In genomic region chr6:118808794-118809668, GRCh38 we compare ENCODE assay signal across 9 cellular contexts.
DNase-seq lines count a peak whose midpoint lies in the region; ATAC-seq and TF ChIP-seq lines count a peak whose summit lies in the region.
"Had no signal": no experiment of that assay in that cellular context is flagged by ENCODE, and none has a peak within 500 bp of the region (broad histone marks: within the 10 kb centered on the region; RNA-seq: fewer than 3 reads in every experiment).

No MANE protein-coding gene starts in this region.

- peaks cover 24% of the 10 kb centered on the region for H3K4me1 Mint-ChIP-seq in dendritic cell treated with granulocyte-macrophage colony-stimulating factor and Interleukin-4, amounts not matched to agents 40 ng/mL and 50 ng/mL, for 4 days (ENCODE audit: low read depth)
- no peaks in the 10 kb centered on the region for H3K4me1 Mint-ChIP-seq in nephron progenitor cell

- no peaks in the 10 kb centered on the region for H3K9me3 Mint-ChIP-seq in dendritic cell treated with granulocyte-macrophage colony-stimulating factor and Interleukin-4, amounts not matched to agents 40 ng/mL and 50 ng/mL, for 4 days
- no peaks in the 10 kb centered on the region for H3K9me3 Mint-ChIP-seq in nephron progenitor cell

- no peaks in the 10 kb centered on the region for H3K36me3 ChIP-seq in adrenal gland (replicated peaks in 1 of 2)

- TF ChIP-seq CTCF in GM12865 (IDR thresholded peaks at IDR 0.05; ENCODE audit: insufficient read depth, low read depth, low read length, missing control alignments) (no peak), adrenal gland (IDR thresholded peaks at IDR 0.05) (no peak), nephron progenitor cell (IDR thresholded peaks at IDR 0.05) (no peak)

- intact Hi-C loops in dendritic cell treated with granulocyte-macrophage colony-stimulating factor and Interleukin-4, amounts not matched to agents 40 ng/mL and 50 ng/mL, for 4 days (cut with micrococcal nuclease) = no loop called here
- intact Hi-C loops in adrenal gland (cut with DNase I) = loop anchor here in 1 of 2 donors (10.0 kb wide), 1 partner anchor 524 kb away; no protein-coding TSS in a partner anchor

- no peak for TF ChIP-seq POLR2A in adrenal gland (IDR thresholded peaks at IDR 0.05)

- WGBS in adrenal gland, 4 donors = 76 to 80% (median 78%) methylated on average over 5 of the region's 5 CpGs

- no peaks in the 10 kb centered on the region for H3K27me3 Mint-ChIP-seq in dendritic cell treated with granulocyte-macrophage colony-stimulating factor and Interleukin-4, amounts not matched to agents 40 ng/mL and 50 ng/mL, for 4 days
- H3K27me3 Mint-ChIP-seq in nephron progenitor cell (ENCODE audit: low read depth, poor library complexity) = no peaks in the 10 kb centered on the region

- no peak overlapping the region for H3K4me3 Mint-ChIP-seq in dendritic cell treated with granulocyte-macrophage colony-stimulating factor and Interleukin-4, amounts not matched to agents 40 ng/mL and 50 ng/mL, for 4 days
- H3K4me3 Mint-ChIP-seq in nephron progenitor cell = no peak overlapping the region

- peak overlapping the region; percentile 56 for H3K27ac Mint-ChIP-seq in dendritic cell treated with granulocyte-macrophage colony-stimulating factor and Interleukin-4, amounts not matched to agents 40 ng/mL and 50 ng/mL, for 4 days
- H3K27ac Mint-ChIP-seq in nephron progenitor cell = no peak overlapping the region

- H3K36me3 Mint-ChIP-seq in dendritic cell treated with granulocyte-macrophage colony-stimulating factor and Interleukin-4, amounts not matched to agents 40 ng/mL and 50 ng/mL, for 4 days (ENCODE audit: low read depth) = peaks cover 10% of the 10 kb centered on the region
- peaks cover 13% of the 10 kb centered on the region for H3K36me3 Mint-ChIP-seq in nephron progenitor cell (ENCODE audit: low read depth)

- peak; percentile 43 for DNase-seq in GM12865 (ENCODE audit: low read depth)
- peak; percentile 84 to 91 for DNase-seq in Kasumi-1 (lab: John Stamatoyannopoulos, UW)
- DNase-seq in adrenal gland = no peak
- no peak for DNase-seq in nephron progenitor cell
- no peak for DNase-seq in T-helper 9 cell
- no peak for DNase-seq in stimulated activated CD4-positive, alpha-beta T cell treated with anti-CD3 and anti-CD28 coated beads, Interleukin-1b, Interleukin-23, amount 100 ng/mL, for 48 hours
- DNase-seq: activated CD8-positive, alpha-beta memory T cell treated with anti-CD3 and anti-CD28 coated beads, Interleukin-2, amount 50 U/mL, for 4 hours had no signal

- peak; percentile 61 for ATAC-seq in GM21515 (IDR thresholded peaks at IDR 0.05; ENCODE audit: unreplicated experiment)

- no peaks in the 10 kb centered on the region for H3K9me3 ChIP-seq in adrenal gland (replicated peaks in 1 of 3)

- H3K27me3 ChIP-seq in adrenal gland = no peaks in the 10 kb centered on the region

- H3K27ac ChIP-seq in adrenal gland = no peak overlapping the region

- no peak overlapping the region for H3K4me3 ChIP-seq in GM12865 (ENCODE audit: low read depth, low read length)
- no peak overlapping the region for H3K4me3 ChIP-seq in adrenal gland

- no peaks in the 10 kb centered on the region for H3K4me1 ChIP-seq in adrenal gland (replicated peaks in 1 of 2)

Comparison
In these comparisons a context has a peak if more than half of its experiments do, and no peak if none do; other contexts are left out.
1. DNase-seq: peak in GM12865 (single experiment) and Kasumi-1 (2 of 2); none in adrenal gland (0 of 7), nephron progenitor cell (single experiment), T-helper 9 cell (single experiment) and stimulated activated CD4-positive, alpha-beta T cell treated with anti-CD3 and anti-CD28 coated beads, Interleukin-1b, Interleukin-23, amount 100 ng/mL, for 48 hours (single experiment).